In the genomic region with DNA sequence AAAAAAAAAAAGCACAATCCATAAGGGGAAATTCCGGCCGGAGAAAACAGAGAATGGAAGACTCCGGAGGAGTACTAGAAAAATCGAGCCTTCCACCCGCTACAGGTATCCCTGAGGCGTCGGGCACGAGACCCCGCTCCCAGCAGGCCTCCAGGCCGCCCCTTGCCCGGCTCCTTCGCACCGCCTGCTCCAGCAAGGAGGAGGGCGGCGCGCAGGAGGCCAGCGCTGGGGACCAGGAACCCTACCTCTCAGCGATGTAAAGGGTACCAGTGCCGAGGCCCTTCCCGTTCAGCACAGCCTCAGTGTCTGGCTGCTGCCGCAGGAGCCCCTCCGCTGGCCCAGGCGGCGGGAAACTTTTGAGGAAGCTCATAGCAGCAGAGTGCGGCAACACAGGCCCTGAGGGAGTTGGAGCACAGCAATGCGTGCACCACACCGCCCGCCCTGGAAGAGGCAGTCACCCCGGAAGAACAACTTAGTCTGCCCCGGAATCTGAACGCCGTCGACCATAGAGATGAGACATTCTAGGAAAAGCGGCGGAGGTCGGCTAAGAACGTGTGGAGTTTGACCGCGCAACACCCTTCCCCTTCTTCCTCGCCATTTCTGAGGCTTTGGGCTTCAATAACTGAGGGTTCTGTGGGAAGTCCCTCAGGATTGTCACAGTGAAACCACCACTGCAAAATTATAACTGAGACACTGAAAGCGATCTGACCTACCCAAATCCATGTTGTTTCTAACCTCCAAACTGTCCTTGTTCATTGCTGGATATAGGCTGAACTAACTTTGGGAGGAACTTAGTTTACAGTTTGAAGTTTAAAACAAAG, we compare ENCODE assay signal across 1 cellular context.
TF ChIP-seq lines count a peak whose summit lies in the region.

CLNS1A (minus strand) TSS at position 450 of the 821 bp plus-strand sequence; CDS start at position 370, 80 bp downstream.

TF ChIP-seq in K562, 482 proteins besides CTCF, POLR2A, EP300 and RAD21 (continued from another document and continues in another):
- TF ChIP-seq, protein P1, sequence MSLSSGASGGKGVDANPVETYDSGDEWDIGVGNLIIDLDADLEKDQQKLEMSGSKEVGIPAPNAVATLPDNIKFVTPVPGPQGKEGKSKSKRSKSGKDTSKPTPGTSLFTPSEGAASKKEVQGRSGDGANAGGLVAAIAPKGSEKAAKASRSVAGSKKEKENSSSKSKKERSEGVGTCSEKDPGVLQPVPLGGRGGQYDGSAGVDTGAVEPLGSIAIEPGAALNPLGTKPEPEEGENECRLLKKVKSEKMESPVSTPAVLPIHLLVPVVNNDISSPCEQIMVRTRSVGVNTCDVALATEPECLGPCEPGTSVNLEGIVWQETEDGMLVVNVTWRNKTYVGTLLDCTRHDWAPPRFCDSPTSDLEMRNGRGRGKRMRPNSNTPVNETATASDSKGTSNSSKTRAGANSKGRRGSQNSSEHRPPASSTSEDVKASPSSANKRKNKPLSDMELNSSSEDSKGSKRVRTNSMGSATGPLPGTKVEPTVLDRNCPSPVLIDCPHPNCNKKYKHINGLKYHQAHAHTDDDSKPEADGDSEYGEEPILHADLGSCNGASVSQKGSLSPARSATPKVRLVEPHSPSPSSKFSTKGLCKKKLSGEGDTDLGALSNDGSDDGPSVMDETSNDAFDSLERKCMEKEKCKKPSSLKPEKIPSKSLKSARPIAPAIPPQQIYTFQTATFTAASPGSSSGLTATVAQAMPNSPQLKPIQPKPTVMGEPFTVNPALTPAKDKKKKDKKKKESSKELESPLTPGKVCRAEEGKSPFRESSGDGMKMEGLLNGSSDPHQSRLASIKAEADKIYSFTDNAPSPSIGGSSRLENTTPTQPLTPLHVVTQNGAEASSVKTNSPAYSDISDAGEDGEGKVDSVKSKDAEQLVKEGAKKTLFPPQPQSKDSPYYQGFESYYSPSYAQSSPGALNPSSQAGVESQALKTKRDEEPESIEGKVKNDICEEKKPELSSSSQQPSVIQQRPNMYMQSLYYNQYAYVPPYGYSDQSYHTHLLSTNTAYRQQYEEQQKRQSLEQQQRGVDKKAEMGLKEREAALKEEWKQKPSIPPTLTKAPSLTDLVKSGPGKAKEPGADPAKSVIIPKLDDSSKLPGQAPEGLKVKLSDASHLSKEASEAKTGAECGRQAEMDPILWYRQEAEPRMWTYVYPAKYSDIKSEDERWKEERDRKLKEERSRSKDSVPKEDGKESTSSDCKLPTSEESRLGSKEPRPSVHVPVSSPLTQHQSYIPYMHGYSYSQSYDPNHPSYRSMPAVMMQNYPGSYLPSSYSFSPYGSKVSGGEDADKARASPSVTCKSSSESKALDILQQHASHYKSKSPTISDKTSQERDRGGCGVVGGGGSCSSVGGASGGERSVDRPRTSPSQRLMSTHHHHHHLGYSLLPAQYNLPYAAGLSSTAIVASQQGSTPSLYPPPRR (CRISPR knock-in tag; IDR thresholded peaks at IDR 0.05; ENCODE audit: borderline replicate concordance), result peak; percentile 53; the same call in 1 of the 2 replicates
- peak; percentile 39 to 89; a peak in 3 of 4 replicates for TF ChIP-seq TEAD1 (CRISPR knock-in tag; IDR thresholded peaks at IDR 0.05)
- TF ChIP-seq LEF1 (IDR thresholded peaks at IDR 0.05), result no peak; the same call in 1 of the 2 replicates
- no peak for TF ChIP-seq BRF2 (IDR thresholded peaks at IDR 0.05; ENCODE audit: borderline replicate concordance, insufficient read depth, insufficient read length)
- TF ChIP-seq ZNF212 (CRISPR knock-in tag; IDR thresholded peaks at IDR 0.05), result no peak
- TF ChIP-seq FOXP1 (CRISPR knock-in tag; IDR thresholded peaks at IDR 0.05), result peak; percentile 76; the same call in 1 of the 2 replicates
- TF ChIP-seq, protein P2, sequence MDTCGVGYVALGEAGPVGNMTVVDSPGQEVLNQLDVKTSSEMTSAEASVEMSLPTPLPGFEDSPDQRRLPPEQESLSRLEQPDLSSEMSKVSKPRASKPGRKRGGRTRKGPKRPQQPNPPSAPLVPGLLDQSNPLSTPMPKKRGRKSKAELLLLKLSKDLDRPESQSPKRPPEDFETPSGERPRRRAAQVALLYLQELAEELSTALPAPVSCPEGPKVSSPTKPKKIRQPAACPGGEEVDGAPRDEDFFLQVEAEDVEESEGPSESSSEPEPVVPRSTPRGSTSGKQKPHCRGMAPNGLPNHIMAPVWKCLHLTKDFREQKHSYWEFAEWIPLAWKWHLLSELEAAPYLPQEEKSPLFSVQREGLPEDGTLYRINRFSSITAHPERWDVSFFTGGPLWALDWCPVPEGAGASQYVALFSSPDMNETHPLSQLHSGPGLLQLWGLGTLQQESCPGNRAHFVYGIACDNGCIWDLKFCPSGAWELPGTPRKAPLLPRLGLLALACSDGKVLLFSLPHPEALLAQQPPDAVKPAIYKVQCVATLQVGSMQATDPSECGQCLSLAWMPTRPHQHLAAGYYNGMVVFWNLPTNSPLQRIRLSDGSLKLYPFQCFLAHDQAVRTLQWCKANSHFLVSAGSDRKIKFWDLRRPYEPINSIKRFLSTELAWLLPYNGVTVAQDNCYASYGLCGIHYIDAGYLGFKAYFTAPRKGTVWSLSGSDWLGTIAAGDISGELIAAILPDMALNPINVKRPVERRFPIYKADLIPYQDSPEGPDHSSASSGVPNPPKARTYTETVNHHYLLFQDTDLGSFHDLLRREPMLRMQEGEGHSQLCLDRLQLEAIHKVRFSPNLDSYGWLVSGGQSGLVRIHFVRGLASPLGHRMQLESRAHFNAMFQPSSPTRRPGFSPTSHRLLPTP (IDR thresholded peaks at IDR 0.05; ENCODE audit: borderline replicate concordance, extremely low read depth, insufficient read length), result no peak
- 0 out of 2 replicates have a peak, but pooled peaks have one; percentile 45 for TF ChIP-seq JUN (IDR thresholded peaks at IDR 0.05; ENCODE audit: borderline replicate concordance, low read depth, low read length)
- TF ChIP-seq JUN (CRISPR knock-in tag; IDR thresholded peaks at IDR 0.05; ENCODE audit: borderline replicate concordance), result peak; percentile 42; the same call in 1 of the 2 replicates
- no peak for TF ChIP-seq CLOCK (CRISPR knock-in tag; IDR thresholded peaks at IDR 0.05; ENCODE audit: borderline replicate concordance)
- no peak for TF ChIP-seq GTF2A2 (tag; IDR thresholded peaks at IDR 0.05)
- no peak for TF ChIP-seq ZNF184 (CRISPR knock-in tag; IDR thresholded peaks at IDR 0.05)
- no peak for TF ChIP-seq KDM1A (IDR thresholded peaks at IDR 0.05)
- no peak for TF ChIP-seq ETS2 (tag; IDR thresholded peaks at IDR 0.05; ENCODE audit: borderline replicate concordance, poor library complexity, severe bottlenecking)
- TF ChIP-seq RAD51 (IDR thresholded peaks at IDR 0.05; ENCODE audit: borderline replicate concordance, low read depth), result no peak; the same call in 1 of the 2 replicates
- TF ChIP-seq HDGF (IDR thresholded peaks at IDR 0.05), result no peak
- no peak for TF ChIP-seq PHTF2 (CRISPR knock-in tag; IDR thresholded peaks at IDR 0.05)
- TF ChIP-seq RBM14 (IDR thresholded peaks at IDR 0.05; ENCODE audit: borderline replicate concordance, insufficient read depth, low read depth, low read length), result no peak
- TF ChIP-seq ZBTB40 (IDR thresholded peaks at IDR 0.05), result peak; percentile 98
- TF ChIP-seq ZBTB40 (CRISPR knock-in tag; IDR thresholded peaks at IDR 0.05), result no peak
- peak; percentile 73; the same call in 1 of the 2 replicates for TF ChIP-seq E2F4 (CRISPR knock-in tag; IDR thresholded peaks at IDR 0.05; ENCODE audit: low read depth)
- TF ChIP-seq HNRNPL (IDR thresholded peaks at IDR 0.05; ENCODE audit: low read depth, low read length), result no peak
